ENCODE assay signal across 9 cellular contexts in the genomic region with DNA sequence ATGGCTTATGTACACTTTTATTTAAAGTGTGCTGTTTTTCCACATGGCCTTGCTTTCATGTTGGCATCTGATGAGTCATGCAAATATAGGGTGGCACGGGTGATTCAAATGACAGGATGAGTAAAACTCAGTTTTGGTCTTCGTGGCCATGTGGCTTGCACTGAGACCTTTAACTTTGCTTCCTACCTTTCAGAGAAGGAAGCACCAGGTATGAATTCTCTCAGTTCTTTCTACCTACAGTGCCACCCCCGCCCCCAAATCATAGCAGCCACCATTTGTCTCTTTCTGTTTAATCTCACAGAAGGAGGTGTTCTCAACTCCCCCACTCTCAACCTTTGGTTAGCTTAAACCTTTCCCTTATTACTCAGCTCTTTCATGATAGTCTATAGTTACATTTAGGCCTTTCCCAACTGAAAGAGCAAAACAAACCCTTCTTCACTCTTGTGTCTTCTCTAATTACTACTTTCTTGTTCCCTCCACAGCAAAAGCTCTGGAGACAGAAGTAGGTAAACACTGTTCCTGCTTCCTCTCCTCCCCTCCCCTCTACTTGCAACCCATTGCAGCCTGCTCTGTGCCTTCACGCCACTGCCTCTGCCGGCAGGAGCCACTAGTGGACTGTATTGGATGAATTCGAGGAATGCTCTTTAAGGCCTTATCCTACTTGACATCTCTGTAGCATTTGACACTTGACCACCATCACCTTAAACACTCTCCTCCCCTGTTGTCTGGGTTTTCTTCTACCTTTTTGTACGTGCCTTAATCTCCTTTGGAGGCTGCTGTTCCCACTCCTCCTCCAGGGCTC.
DNase-seq lines count a peak whose midpoint lies in the region; ATAC-seq, FAIRE-seq and TF ChIP-seq lines count a peak whose summit lies in the region.
"Had no signal": no experiment of that assay in that cellular context is flagged by ENCODE, and none has a peak within 500 bp of the region (broad histone marks: within the 10 kb centered on the region; RNA-seq: fewer than 3 reads in every experiment).

No MANE protein-coding gene starts in this region.

- no peak for TF ChIP-seq POLR2A in K562 (conservative IDR thresholded peaks at IDR 0.05)

- H3K4me3 ChIP-seq in GM23248 (no peak overlapping the region), NT2/D1 (ENCODE audit: insufficient read length, low read depth) (no peak overlapping the region), K562 (no peak overlapping the region), mesodermal cell (ENCODE audit: extremely low read depth, insufficient read depth, low read length, poor library complexity, severe bottlenecking) (no peak overlapping the region), stomach smooth muscle (ENCODE audit: low read length in 2 of 2) (peak overlapping the region in 1 of 2 donors; percentile 13)

- peak; percentile 65 for FAIRE-seq in K562 (lab: Jason Lieb, UNC)

- TF ChIP-seq CTCF in K562 (IDR thresholded peaks at IDR 0.05 in 2 of 3, conservative IDR thresholded peaks at IDR 0.05 in 1 of 3; ENCODE audit: insufficient read depth in 2 of 3, low read depth in 1 of 3, low read length in 3 of 3) = peak; percentile 64 to 73 (median 68)

- no peaks in the 10 kb centered on the region for H3K9me3 ChIP-seq in GM23248 (ENCODE audit: low read depth)
- H3K9me3 ChIP-seq in NT2/D1 (ENCODE audit: insufficient read depth, low read length) = no peaks in the 10 kb centered on the region
- no peaks in the 10 kb centered on the region for H3K9me3 ChIP-seq in K562 (replicated peaks; ENCODE audit: control insufficient read depth, insufficient read depth, low read depth, low read length)
- no peaks in the 10 kb centered on the region for H3K9me3 ChIP-seq in mesodermal cell (ENCODE audit: control insufficient read depth, low read length)
- no peaks in the 10 kb centered on the region for H3K9me3 ChIP-seq in stomach smooth muscle (ENCODE audit: control insufficient read depth in 2 of 2, low read length in 2 of 2)

- H4K20me1 ChIP-seq in GM23248 (ENCODE audit: insufficient read depth) (peaks cover 6% of the 10 kb centered on the region; the same call in 1 of the 2 replicates), K562 (replicated peaks; ENCODE audit: control insufficient read depth, insufficient read depth, low read length) (peaks cover 10% of the 10 kb centered on the region)

- WGBS in GM23248 (ENCODE audit: low coverage in 1 of 2, low lambda C conversion rate in 2 of 2, missing lambda C conversion rate in 2 of 2), 2 experiments = 81 to 82% methylated on average over 7 of the region's 7 CpGs
- 24% methylated on average over 7 of the region's 7 CpGs for WGBS in K562 (ENCODE audit: insufficient coverage, low coverage, missing lambda C conversion rate)
- WGBS in mesodermal cell (ENCODE audit: insufficient coverage in 2 of 2), 2 experiments = 58 to 69% methylated on average over 4 to 6 of the region's 7 CpGs

- peak; percentile 51 for DNase-seq in GM23248
- DNase-seq in NT2/D1 (ENCODE audit: low read depth, low spot score) = peak; percentile 15
- DNase-seq in K562 (ENCODE audit: extremely low read depth in 1 of 4, low spot score in 3 of 4) = peak; percentile 39 to 77 (median 58)
- DNase-seq in GF-D8 (lab: John Stamatoyannopoulos, UW) = no peak
- no peak for DNase-seq in NCI-H1930 (lab: John Stamatoyannopoulos, UW)
- DNase-seq in COLO668 (lab: John Stamatoyannopoulos, UW; ENCODE audit: unreplicated experiment) = no peak
- DNase-seq: left cardiac atrium had no signal

- peak; percentile 53 to 74 for TF ChIP-seq RAD21 in K562 (CRISPR knock-in tag; conservative IDR thresholded peaks at IDR 0.05 in 1 of 2, IDR thresholded peaks at IDR 0.05 in 1 of 2)

- peak; percentile 22; the same call in 1 of the 2 replicates for TF ChIP-seq EP300 in K562 (IDR thresholded peaks at IDR 0.05; ENCODE audit: low read length)

- peak; percentile 92 for ATAC-seq in K562

- no peaks in the 10 kb centered on the region for H3K9me1 ChIP-seq in K562 (ENCODE audit: control insufficient read depth, insufficient read depth, low read length)

- no peak overlapping the region for H3K27ac ChIP-seq in GM23248
- peak overlapping the region; percentile 41; the same call in 2 of the 3 replicates for H3K27ac ChIP-seq in K562 (ENCODE audit: extremely low read depth, low read depth, low read length)
- peak overlapping the region; percentile 51 for H3K27ac ChIP-seq in mesodermal cell (ENCODE audit: low read depth, low read length, severe bottlenecking)
- H3K27ac ChIP-seq in stomach smooth muscle (ENCODE audit: low read length) = peak overlapping the region; percentile 63

- H3K36me3 ChIP-seq in GM23248 (ENCODE audit: low read depth) (peaks cover 3% of the 10 kb centered on the region; the same call in 1 of the 2 replicates), NT2/D1 (ENCODE audit: insufficient read depth, insufficient read length, low read length) (peaks cover 20% of the 10 kb centered on the region), K562 (ENCODE audit: control insufficient read depth, insufficient read depth, low read length) (peaks cover 43% of the 10 kb centered on the region), mesodermal cell (ENCODE audit: control insufficient read depth, insufficient read depth, low read length) (peaks cover 11% of the 10 kb centered on the region), stomach smooth muscle (ENCODE audit: control insufficient read depth in 2 of 2, insufficient read depth in 2 of 2, low read length in 2 of 2) (no peaks in the 10 kb centered on the region)

- H3K4me2 ChIP-seq in GM23248 (ENCODE audit: unreplicated experiment) = no peak overlapping the region
- peak overlapping the region; percentile 14 for H3K4me2 ChIP-seq in K562 (ENCODE audit: insufficient read depth, low read length)

- no peaks in the 10 kb centered on the region for H3K27me3 ChIP-seq in GM23248 (replicated peaks; ENCODE audit: insufficient read depth)
- no peaks in the 10 kb centered on the region for H3K27me3 ChIP-seq in NT2/D1 (ENCODE audit: insufficient read depth, insufficient read length)
- H3K27me3 ChIP-seq in K562 (ENCODE audit: control insufficient read depth in 2 of 2, insufficient read depth in 2 of 2, low read length in 2 of 2) = no peaks in the 10 kb centered on the region
- no peaks in the 10 kb centered on the region for H3K27me3 ChIP-seq in stomach smooth muscle (ENCODE audit: control insufficient read depth in 1 of 2, insufficient read depth in 2 of 2, low read length in 2 of 2)

- intact Hi-C loops in K562 (cut with micrococcal nuclease) = loop anchor here (2.0 kb wide), 1 partner anchor 34 kb away; no protein-coding TSS in a partner anchor

- H3K9me2 ChIP-seq in GM23248 (ENCODE audit: insufficient read depth) = no peaks in the 10 kb centered on the region

- H2AFZ ChIP-seq in GM23248 (no peak overlapping the region), K562 (ENCODE audit: low read depth, low read length) (no peak overlapping the region)

- H3K4me1 ChIP-seq in GM23248 (ENCODE audit: insufficient read depth) (peaks cover 19% of the 10 kb centered on the region), NT2/D1 (ENCODE audit: insufficient read depth, insufficient read length) (peaks cover 8% of the 10 kb centered on the region), K562 (replicated peaks in 1 of 2; ENCODE audit: control insufficient read depth in 2 of 2, insufficient read depth in 2 of 2, low read length in 2 of 2) (peaks cover 11 to 46% of the 10 kb centered on the region in 2 experiments; a peak in 4 of 5 replicates), mesodermal cell (ENCODE audit: control insufficient read depth, insufficient read depth, low read length, poor library complexity, severe bottlenecking) (peaks cover 23% of the 10 kb centered on the region), stomach smooth muscle (ENCODE audit: control insufficient read depth, insufficient read depth, low read length) (peaks cover 36% of the 10 kb centered on the region)

- no peak overlapping the region for H3K9ac ChIP-seq in GM23248
- H3K9ac ChIP-seq in NT2/D1 (ENCODE audit: insufficient read length, low read depth) = no peak overlapping the region
- no peak overlapping the region for H3K9ac ChIP-seq in K562 (ENCODE audit: insufficient read depth in 1 of 2, low read depth in 2 of 2, low read length in 2 of 2)
- H3K9ac ChIP-seq in stomach smooth muscle (ENCODE audit: low read length in 2 of 2) = no peak overlapping the region

- in situ Hi-C loops in GM23248 (cut with MboI) = no loop called here
- in situ Hi-C loops in K562 (cut with MboI) = no loop called here

- H3K79me2 ChIP-seq in GM23248 (ENCODE audit: insufficient read depth) = peaks cover 52% of the 10 kb centered on the region
- H3K79me2 ChIP-seq in K562 (ENCODE audit: control insufficient read depth, insufficient read depth, low read length) = peaks cover 92% of the 10 kb centered on the region

- POLR2A ChIA-PET in K562 (lab: Yijun Ruan, JAX) = interaction anchor here (0.7 to 1.1 kb wide), 5 partner anchors 15 to 52 kb away, joined by 3 read pairs; no protein-coding TSS in a partner anchor

- CTCF ChIA-PET in K562 (lab: Yijun Ruan, JAX; ENCODE audit: low intra/inter-chr PET ratio) = interaction anchor here (0.7 kb wide), 1 partner anchor 135 kb away, joined by 3 read pairs; no protein-coding TSS in a partner anchor

- H3F3A ChIP-seq in GM23248 (ENCODE audit: insufficient read depth) = peaks cover 10% of the 10 kb centered on the region

- BruUV-seq in K562 (replicated peaks; lab: Mats Ljungman, UMichigan) = no TSS peak

TF ChIP-seq in K562, 482 proteins besides CTCF, POLR2A, EP300 and RAD21 (continues in another document):
- TF ChIP-seq HOXB6 (CRISPR knock-in tag; IDR thresholded peaks at IDR 0.05; ENCODE audit: borderline replicate concordance) (no peak), ZBTB17 (CRISPR knock-in tag; IDR thresholded peaks at IDR 0.05) (no peak), ZFP36 (IDR thresholded peaks at IDR 0.05; ENCODE audit: low read depth, low read length, partially characterized antibody) (peak; percentile 17), STAT5B (CRISPR knock-in tag; IDR thresholded peaks at IDR 0.05) (no peak), SMC3 (conservative IDR thresholded peaks at IDR 0.05; ENCODE audit: insufficient read depth, low read depth, low read length) (0 out of 2 replicates have a peak, but pooled peaks have one; percentile 28), POLR2G (IDR thresholded peaks at IDR 0.05; ENCODE audit: low read depth, low read length) (no peak), JUND (IDR thresholded peaks at IDR 0.05; ENCODE audit: borderline replicate concordance, low read depth, low read length) (no peak), JUND (tag; IDR thresholded peaks at IDR 0.05; ENCODE audit: borderline replicate concordance, low read depth, low read length) (no peak; the same call in 2 of the 3 replicates), BRD4 (IDR thresholded peaks at IDR 0.05) (no peak), SETDB1 (IDR thresholded peaks at IDR 0.05; ENCODE audit: low read length) (no peak), ZNF778 (CRISPR knock-in tag; IDR thresholded peaks at IDR 0.05) (no peak)

Comparison
In these comparisons a context has a peak if more than half of its experiments do, and no peak if none do; other contexts are left out.
1. DNase-seq: peak in GM23248 (single experiment), NT2/D1 (single experiment) and K562 (4 of 4); none in GF-D8 (single experiment), NCI-H1930 (0 of 2) and COLO668 (single experiment).